Comparison of ENCODE assay signal across 24 cellular contexts in the genomic region with DNA sequence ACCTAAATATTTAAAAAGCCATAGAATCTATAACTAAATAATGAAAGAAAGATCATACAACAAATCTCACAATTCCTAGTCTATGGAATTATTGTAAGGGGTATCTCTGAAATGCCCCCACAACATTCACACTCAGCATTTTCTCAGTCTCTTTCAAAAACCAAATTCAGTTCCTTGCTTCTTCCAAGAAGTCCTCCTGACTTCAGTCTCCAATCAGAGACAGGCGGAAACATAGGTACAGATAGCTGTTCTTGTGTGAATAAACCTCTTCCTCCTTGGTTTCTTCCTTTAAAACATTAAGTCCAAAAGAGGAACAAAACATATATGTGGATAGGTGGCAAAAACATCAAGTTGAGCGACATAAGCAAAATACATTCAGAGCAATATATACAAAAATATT.
"Had no signal": no experiment of that assay in that cellular context is flagged by ENCODE, and none has a peak within 500 bp of the region (broad histone marks: within the 10 kb centered on the region; RNA-seq: fewer than 3 reads in every experiment).

No MANE protein-coding gene starts in this region.

- ATAC-seq: body of pancreas; natural killer cell treated with Interleukin-12 subunit alpha and Interleukin-12 subunit beta and Interleukin-15 and Interleukin-18, amount 100 ng/mL, for 72 hours; right cardiac atrium; stimulated activated naive B cell treated with anti-CD40 and anti-IgM and Interleukin-4, amounts not matched to agents 10 μg/mL and 1 μg/mL and 100 μg/mL, for 72 hours had no signal

- DNase-seq: activated CD4-positive, alpha-beta T cell treated with anti-CD3 and anti-CD28 coated beads for 4 hours; activated CD4-positive, alpha-beta T cell treated with anti-CD3 and anti-CD28 coated beads, Interleukin-2, amount 50 U/mL, for 48 hours; activated CD8-positive, alpha-beta memory T cell treated with anti-CD3 and anti-CD28 coated beads for 24 hours; activated effector memory CD4-positive, alpha-beta T cell treated with anti-CD3 and anti-CD28 coated beads, Interleukin-2, amount 50 U/mL, for 16 hours; activated naive CD4-positive, alpha-beta T cell treated with anti-CD3 and anti-CD28 coated beads for 36 hours; activated naive CD8-positive, alpha-beta T cell treated with anti-CD3 and anti-CD28 coated beads for 36 hours; adrenal gland; aorta; body of pancreas; effector CD8-positive, alpha-beta T cell; left ventricle myocardium inferior; mesendoderm; posterior cingulate gyrus; right cardiac atrium; stimulated activated CD4-positive, alpha-beta T cell treated with anti-CD3 and anti-CD28 coated beads, Interleukin-15, amount 100 ng/mL, for 24 hours; stimulated activated CD4-positive, alpha-beta T cell treated with anti-CD3 and anti-CD28 coated beads, Interleukin-2, amount 100 ng/mL, for 24 hours; stimulated activated naive B cell treated with anti-CD40 and anti-IgM and Interleukin-4, amounts not matched to agents 10 μg/mL and 1 μg/mL and 100 μg/mL, for 72 hours; stomach; thyroid gland had no signal

- H3K9me3 ChIP-seq: adrenal gland, body of pancreas, left ventricle myocardium inferior, stomach, thyroid gland had no signal

- H3K27me3 ChIP-seq: body of pancreas, thyroid gland had no signal

- FAIRE-seq: colon, frontal cortex, islet of Langerhans had no signal

- H3K4me1 ChIP-seq: adrenal gland, thyroid gland had no signal

- H3K4me3 ChIP-seq: adrenal gland, body of pancreas, left ventricle myocardium inferior, lung, stomach, thyroid gland had no signal

- H3K36me3 ChIP-seq: adrenal gland, left ventricle myocardium inferior, stomach, thyroid gland had no signal

- H3K27ac ChIP-seq: adrenal gland, body of pancreas, left ventricle myocardium inferior, stomach, thyroid gland had no signal
